10 cellular contexts compared by ENCODE assay signal in the genomic region with DNA sequence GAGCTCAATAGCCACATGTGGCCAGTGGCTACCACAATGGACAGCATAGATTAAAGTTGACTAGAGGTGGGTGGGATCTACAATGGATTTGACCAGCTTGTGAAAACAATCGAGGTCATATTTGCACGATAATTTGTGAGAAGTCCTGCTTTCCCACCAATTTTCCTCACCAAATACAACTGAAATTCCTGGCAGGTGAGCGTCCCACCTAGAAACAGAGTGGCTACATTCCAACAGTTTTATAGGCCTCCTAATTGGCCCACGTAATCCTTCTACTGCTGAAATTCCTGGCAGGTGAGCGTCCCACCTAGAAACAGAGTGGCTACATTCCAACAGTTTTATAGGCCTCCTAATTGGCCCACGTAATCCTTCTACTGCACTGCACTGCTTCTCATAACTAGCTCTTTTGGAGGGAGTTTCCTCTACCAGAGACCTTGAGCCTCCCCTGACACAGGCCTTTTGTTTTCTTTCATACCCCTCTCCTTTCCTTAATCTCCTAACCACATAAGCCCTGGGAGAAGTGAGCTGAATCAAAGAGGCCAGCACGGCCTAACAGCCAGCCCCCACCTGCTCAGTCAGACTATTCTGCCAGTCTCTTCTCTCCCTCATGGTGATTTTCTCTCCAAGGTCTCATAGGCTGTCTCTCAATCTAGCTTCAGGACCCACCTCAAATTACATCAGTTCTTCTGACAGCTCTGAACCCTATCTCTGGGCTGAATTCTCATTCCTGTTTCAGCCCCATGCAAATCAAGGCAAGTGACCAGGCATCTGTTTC.
DNase-seq lines count a peak whose midpoint lies in the region; ATAC-seq, FAIRE-seq and TF ChIP-seq lines count a peak whose summit lies in the region.
"Had no signal": no experiment of that assay in that cellular context is flagged by ENCODE, and none has a peak within 500 bp of the region (broad histone marks: within the 10 kb centered on the region; RNA-seq: fewer than 3 reads in every experiment).

No MANE protein-coding gene starts in this region.

- H3K4me2 ChIP-seq in keratinocyte (ENCODE audit: control insufficient read depth, extremely low read depth, insufficient read depth, low read depth, low read length) = peak overlapping the region; percentile 66

- ATAC-seq in GM21717 (IDR thresholded peaks at IDR 0.05; ENCODE audit: unreplicated experiment) = peak; percentile 48

- H3K4me1 ChIP-seq in HUES6 (ENCODE audit: control insufficient read depth, insufficient read depth, low read length) (peaks cover 17% of the 10 kb centered on the region), keratinocyte (ENCODE audit: control insufficient read depth, extremely low read depth, insufficient read depth, low read length) (peaks cover 13% of the 10 kb centered on the region)

- H4K20me1 ChIP-seq in keratinocyte (ENCODE audit: control insufficient read depth, extremely low read depth, insufficient read depth, low read length) = no peaks in the 10 kb centered on the region

- H3K27ac ChIP-seq in HUES6 (ENCODE audit: low read depth, low read length) = peak overlapping the region; percentile 4; the same call in 1 of the 2 replicates
- peak overlapping the region; percentile 96 for H3K27ac ChIP-seq in keratinocyte (ENCODE audit: control insufficient read depth, insufficient read depth, low read length)

- H3K27me3 ChIP-seq in HUES6 (ENCODE audit: control insufficient read depth, insufficient read depth, low read length) (no peaks in the 10 kb centered on the region), keratinocyte (ENCODE audit: control insufficient read depth, extremely low read depth, insufficient read depth, low read length) (no peaks in the 10 kb centered on the region)

- dilution Hi-C loops in keratinocyte (cut with MboI; ENCODE audit: extremely low pct_ligation_motif_present, low sequenced_read_pairs) = no loop called here

- peak; percentile 61; the same call in 1 of the 2 replicates for TF ChIP-seq POLR2A in GM12892 (IDR thresholded peaks at IDR 0.05; ENCODE audit: low read depth, low read length)

- H3K4me3 ChIP-seq in HUES6 (ENCODE audit: low read depth, low read length) = no peak overlapping the region
- H3K4me3 ChIP-seq in keratinocyte (ENCODE audit: control insufficient read depth in 2 of 3, extremely low read depth in 1 of 3, insufficient read depth in 2 of 3, low read depth in 1 of 3, low read length in 3 of 3) = no peak overlapping the region

- no peaks in the 10 kb centered on the region for H3K9me1 ChIP-seq in keratinocyte (ENCODE audit: control insufficient read depth, extremely low read depth, insufficient read depth, low read length)

- H3K9me3 ChIP-seq in HUES6 (ENCODE audit: control insufficient read depth, insufficient read depth, low read depth, low read length) = no peaks in the 10 kb centered on the region
- no peaks in the 10 kb centered on the region for H3K9me3 ChIP-seq in keratinocyte (ENCODE audit: control insufficient read depth, low read depth, low read length)

- FAIRE-seq in GM12892 (lab: Jason Lieb, UNC) (peak; percentile 72), keratinocyte (lab: Jason Lieb, UNC) (peak; percentile 99)

- TF ChIP-seq CTCF in keratinocyte (optimal IDR thresholded peaks at IDR 0.05 in 1 of 3, IDR thresholded peaks at IDR 0.05 in 1 of 3, conservative IDR thresholded peaks at IDR 0.05 in 1 of 3; ENCODE audit: extremely low read depth in 1 of 3, insufficient read depth in 2 of 3, low read length in 3 of 3) = no peak

- DNase-seq in GM12892 (ENCODE audit: insufficient read length) (no peak), keratinocyte (ENCODE audit: low read depth, low spot score) (peak; percentile 30), AML-193 (lab: John Stamatoyannopoulos, UW) (no peak), nucleus accumbens (lab: John Stamatoyannopoulos, UW) (no peak)
- no peak for DNase-seq in stimulated activated CD4-positive, alpha-beta T cell treated with anti-CD3 and anti-CD28 coated beads, Interleukin-1b, Interleukin-23, amount 100 ng/mL, for 48 hours
- no peak for DNase-seq in stimulated activated naive CD4-positive, alpha-beta T cell treated with Interleukin-2 at 50 U/mL for 16 hours (lab: John Stamatoyannopoulos, UW)
- DNase-seq: naive B cell, T-cell had no signal

- H3K36me3 ChIP-seq in HUES6 (ENCODE audit: control insufficient read depth, insufficient read depth, low read length) (no peaks in the 10 kb centered on the region), keratinocyte (ENCODE audit: control insufficient read depth in 2 of 2, extremely low read depth in 1 of 2, insufficient read depth in 2 of 2, low read length in 2 of 2) (no peaks in the 10 kb centered on the region)

- no peaks in the 10 kb centered on the region for H3K79me2 ChIP-seq in keratinocyte (ENCODE audit: control insufficient read depth, insufficient read depth, low read length)

- peak overlapping the region; percentile 8 for H2AFZ ChIP-seq in keratinocyte (ENCODE audit: control insufficient read depth, low read length)

- H3K9ac ChIP-seq in HUES6 (ENCODE audit: low read length) = peak overlapping the region; percentile 34
- peak overlapping the region; percentile 71 for H3K9ac ChIP-seq in keratinocyte (ENCODE audit: control insufficient read depth, extremely low read depth, insufficient read depth, low read length)
